27 cellular contexts compared by ENCODE assay signal in genomic region chr2:215407061-215407460, GRCh38.
"Had no signal": no experiment of that assay in that cellular context is flagged by ENCODE, and none has a peak within 500 bp of the region (broad histone marks: within the 10 kb centered on the region; RNA-seq: fewer than 3 reads in every experiment).

No MANE protein-coding gene starts in this region.

- H3K4me3 Mint-ChIP-seq: activated CD4-positive, alpha-beta T cell treated with anti-CD3 and anti-CD28 coated beads for 36 hours; activated CD8-positive, alpha-beta memory T cell treated with anti-CD3 and anti-CD28 coated beads, Interleukin-2, amount 10 ng/mL, durations not matched to agents 7 days and 5 days; activated CD8-positive, alpha-beta T cell treated with anti-CD3 and anti-CD28 coated beads, Interleukin-2, amount 10 ng/mL, durations not matched to agents 7 days and 5 days; activated naive CD4-positive, alpha-beta T cell treated with anti-CD3 and anti-CD28 coated beads, Interleukin-2, amount 50 U/mL, for 24 hours; brain; dendritic cell treated with granulocyte-macrophage colony-stimulating factor and Interleukin-4, amounts not matched to agents 40 ng/mL and 50 ng/mL, for 4 days; endodermal cell; naive thymus-derived CD4-positive, alpha-beta T cell; T-helper 2 cell treated with Interferon-gamma antibody and Interleukin-4, amounts not matched to agents 5 μg/mL and 100 μg/mL, for 36 hours had no signal

- H3K27ac Mint-ChIP-seq: activated CD4-positive, alpha-beta T cell treated with anti-CD3 and anti-CD28 coated beads for 36 hours; activated CD8-positive, alpha-beta memory T cell treated with anti-CD3 and anti-CD28 coated beads, Interleukin-2, amount 10 ng/mL, durations not matched to agents 7 days and 5 days; activated CD8-positive, alpha-beta T cell treated with anti-CD3 and anti-CD28 coated beads, Interleukin-2, amount 10 ng/mL, durations not matched to agents 7 days and 5 days; activated naive CD4-positive, alpha-beta T cell treated with anti-CD3 and anti-CD28 coated beads, Interleukin-2, amount 50 U/mL, for 24 hours; activated T-helper 2 cell treated with anti-CD3 and anti-CD28 coated beads, Interferon-gamma antibody, Interleukin-2, Interleukin-4, amounts not matched to agents 10 μg/mL and 5 μg/mL and 100 μg/mL, durations not matched to agents 14 hours and 24 hours and 36 hours; brain; dendritic cell treated with granulocyte-macrophage colony-stimulating factor and Interleukin-4, amounts not matched to agents 40 ng/mL and 50 ng/mL, for 4 days; naive thymus-derived CD4-positive, alpha-beta T cell; T-helper 2 cell treated with Interferon-gamma antibody and Interleukin-4, amounts not matched to agents 5 μg/mL and 100 μg/mL, for 36 hours had no signal

- H3K9ac ChIP-seq: parathyroid adenoma had no signal

- DNase-seq: activated CD4-positive, alpha-beta T cell treated with anti-CD3 and anti-CD28 coated beads for 36 hours; activated CD4-positive, CD25-positive, alpha-beta regulatory T cell; activated CD8-positive, alpha-beta memory T cell treated with anti-CD3 and anti-CD28 coated beads, Interleukin-2, amount 10 ng/mL, durations not matched to agents 7 days and 5 days; activated CD8-positive, alpha-beta T cell treated with anti-CD3 and anti-CD28 coated beads, Interleukin-2, amount 10 ng/mL, durations not matched to agents 7 days and 5 days; activated T-cell treated with anti-CD3 and anti-CD28 coated beads, Interleukin-2, amount 50 U/mL, for 48 hours; aorta; central memory CD4-positive, alpha-beta T cell; endodermal cell; foreskin melanocyte; glutamatergic neuron; islet precursor cell; left ventricle myocardium inferior; midbrain; naive thymus-derived CD4-positive, alpha-beta T cell; stimulated activated CD4-positive, alpha-beta T cell treated with anti-CD3 and anti-CD28 coated beads, Interleukin-2, amount 100 ng/mL, for 48 hours; stimulated activated naive CD4-positive, alpha-beta T cell treated with Interleukin-2 at 50 U/mL for 16 hours; T-helper 1 cell; transverse colon had no signal

- H3K27me3 ChIP-seq: right atrium auricular region, transverse colon had no signal

- H3K4me1 Mint-ChIP-seq: activated naive CD4-positive, alpha-beta T cell treated with anti-CD3 and anti-CD28 coated beads, Interleukin-2, amount 50 U/mL, for 24 hours; brain had no signal

- H3K79me2 ChIP-seq: parathyroid adenoma had no signal

- H2AFZ ChIP-seq: parathyroid adenoma had no signal

- H3K27me3 Mint-ChIP-seq: activated naive CD4-positive, alpha-beta T cell treated with anti-CD3 and anti-CD28 coated beads, Interleukin-2, amount 50 U/mL, for 24 hours had no signal

- H3K9me3 Mint-ChIP-seq: activated naive CD4-positive, alpha-beta T cell treated with anti-CD3 and anti-CD28 coated beads, Interleukin-2, amount 50 U/mL, for 24 hours; activated T-helper 2 cell treated with anti-CD3 and anti-CD28 coated beads, Interferon-gamma antibody, Interleukin-2, Interleukin-4, amounts not matched to agents 10 μg/mL and 5 μg/mL and 100 μg/mL, durations not matched to agents 14 hours and 24 hours and 36 hours; brain; dendritic cell treated with granulocyte-macrophage colony-stimulating factor and Interleukin-4, amounts not matched to agents 40 ng/mL and 50 ng/mL, for 4 days; endodermal cell; T-helper 2 cell treated with Interferon-gamma antibody and Interleukin-4, amounts not matched to agents 5 μg/mL and 100 μg/mL, for 36 hours had no signal

- H3K9me3 ChIP-seq: left ventricle myocardium inferior, right atrium auricular region, transverse colon had no signal

- H3K4me3 ChIP-seq: left ventricle myocardium inferior, lung, right atrium auricular region, transverse colon had no signal

- H3K27ac ChIP-seq: left ventricle myocardium inferior, parathyroid adenoma, right atrium auricular region, transverse colon had no signal

- H3K36me3 Mint-ChIP-seq: activated CD8-positive, alpha-beta memory T cell treated with anti-CD3 and anti-CD28 coated beads, Interleukin-2, amount 10 ng/mL, durations not matched to agents 7 days and 5 days; activated naive CD4-positive, alpha-beta T cell treated with anti-CD3 and anti-CD28 coated beads, Interleukin-2, amount 50 U/mL, for 24 hours; naive thymus-derived CD4-positive, alpha-beta T cell had no signal

- ATAC-seq: activated CD4-positive, alpha-beta T cell treated with anti-CD3 and anti-CD28 coated beads for 36 hours; activated CD8-positive, alpha-beta memory T cell treated with anti-CD3 and anti-CD28 coated beads, Interleukin-2, amount 10 ng/mL, durations not matched to agents 7 days and 5 days; activated CD8-positive, alpha-beta T cell treated with anti-CD3 and anti-CD28 coated beads, Interleukin-2, amount 10 ng/mL, durations not matched to agents 7 days and 5 days; esophagus mucosa; naive thymus-derived CD4-positive, alpha-beta T cell had no signal

- H3K4me1 ChIP-seq: left ventricle myocardium inferior, parathyroid adenoma, right atrium auricular region, transverse colon had no signal
